In the genomic region with DNA sequence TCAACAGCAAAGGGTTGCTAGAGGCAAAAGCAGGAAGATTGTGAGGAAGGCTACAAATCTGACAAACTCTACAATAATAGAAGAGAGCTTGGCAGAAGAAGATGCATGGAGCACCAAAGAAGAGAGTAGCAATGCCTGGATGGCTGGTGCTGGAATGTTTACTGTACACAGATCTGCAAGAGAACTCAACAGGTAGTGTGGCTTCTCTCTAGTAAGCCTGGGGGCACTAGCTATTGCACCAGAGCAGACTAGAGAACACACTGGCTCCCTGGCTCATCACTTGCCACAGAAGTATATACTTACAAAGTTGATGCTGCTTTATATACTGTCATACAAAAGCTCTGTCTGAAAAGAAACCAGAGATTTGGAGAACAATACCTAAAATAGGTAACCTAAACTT, we compare ENCODE assay signal across 26 cellular contexts.
"Had no signal": no experiment of that assay in that cellular context is flagged by ENCODE, and none has a peak within 500 bp of the region (broad histone marks: within the 10 kb centered on the region; RNA-seq: fewer than 3 reads in every experiment).

No MANE protein-coding gene starts in this region.

- H3K27me3 ChIP-seq: left lung, stomach, testis, thyroid gland, transverse colon, upper lobe of left lung, vagina had no signal

- H3K9me3 ChIP-seq: left lung, lower lobe of right lung, ovary, prostate gland, stomach, testis, thyroid gland, transverse colon, upper lobe of left lung, vagina had no signal

- H3K4me1 ChIP-seq: left lung, lower lobe of right lung, prostate gland, stomach, testis, thyroid gland, transverse colon, upper lobe of left lung, vagina had no signal

- H3K27me3 Mint-ChIP-seq: naive B cell; stimulated activated naive B cell treated with anti-CD40 and anti-IgM and Interleukin-4, amounts not matched to agents 10 μg/mL and 1 μg/mL and 100 μg/mL, for 72 hours had no signal

- H3K4me3 ChIP-seq: left lung, lower lobe of right lung, ovary, prostate gland, skin epidermis, stomach, testis, thyroid gland, transverse colon, upper lobe of left lung, vagina had no signal

- H3K9me3 Mint-ChIP-seq: mesothelial cell of epicardium; stimulated activated naive B cell treated with anti-CD40 and anti-IgM and Interleukin-4, amounts not matched to agents 10 μg/mL and 1 μg/mL and 100 μg/mL, for 72 hours had no signal

- H3K36me3 ChIP-seq: left lung, lower lobe of right lung, ovary, prostate gland, stomach, thyroid gland, transverse colon, upper lobe of left lung, vagina had no signal

- DNase-seq: hippocampal formation; kidney; left colon; left lung; lower lobe of right lung; mesendoderm; naive B cell; natural killer cell; ovary; retina; right cardiac atrium; stimulated activated CD4-positive, alpha-beta T cell treated with anti-CD3 and anti-CD28 coated beads, Interleukin-12 subunit alpha, Interleukin-12 subunit beta, amount 100 ng/mL, for 4 hours; stimulated activated CD4-positive, alpha-beta T cell treated with anti-CD3 and anti-CD28 coated beads, Interleukin-15, amount 100 ng/mL, for 24 hours; stimulated activated CD4-positive, alpha-beta T cell treated with anti-CD3 and anti-CD28 coated beads, Interleukin-2, amount 100 ng/mL, for 24 hours; stimulated activated CD4-positive, alpha-beta T cell treated with anti-CD3 and anti-CD28 coated beads, Interleukin-4, amount 100 ng/mL, for 1 hour; stimulated activated naive B cell treated with anti-CD40 and anti-IgM and Interleukin-4, amounts not matched to agents 10 μg/mL and 1 μg/mL and 100 μg/mL, for 72 hours; stimulated activated naive CD8-positive, alpha-beta T cell treated with anti-CD3 and anti-CD28 coated beads, Interleukin-15, Interleukin-2, amounts not matched to agents 100 U/mL and 50 U/mL, for 24 hours; stomach; testis; thyroid gland; transverse colon; upper lobe of left lung had no signal

- H3K4me3 Mint-ChIP-seq: mesothelial cell of epicardium; naive B cell; natural killer cell; stimulated activated naive B cell treated with anti-CD40 and anti-IgM and Interleukin-4, amounts not matched to agents 10 μg/mL and 1 μg/mL and 100 μg/mL, for 72 hours had no signal

- H3K27ac Mint-ChIP-seq: mesothelial cell of epicardium; naive B cell; natural killer cell; stimulated activated naive B cell treated with anti-CD40 and anti-IgM and Interleukin-4, amounts not matched to agents 10 μg/mL and 1 μg/mL and 100 μg/mL, for 72 hours had no signal

- H3K4me1 Mint-ChIP-seq: naive B cell; natural killer cell; stimulated activated naive B cell treated with anti-CD40 and anti-IgM and Interleukin-4, amounts not matched to agents 10 μg/mL and 1 μg/mL and 100 μg/mL, for 72 hours had no signal

- H3K27ac ChIP-seq: left lung, lower lobe of right lung, ovary, prostate gland, skin epidermis, stomach, testis, thyroid gland, transverse colon, upper lobe of left lung, vagina had no signal

- H3K36me3 Mint-ChIP-seq: mesothelial cell of epicardium; naive B cell; stimulated activated naive B cell treated with anti-CD40 and anti-IgM and Interleukin-4, amounts not matched to agents 10 μg/mL and 1 μg/mL and 100 μg/mL, for 72 hours had no signal
